ENCODE assay signal across 8 cellular contexts in genomic region chr12:49296836-49297694, GRCh38. TPM values are rescaled to one million over a fixed set of nuclear protein-coding genes. Genes with fewer than 3 reads are reported as not detected.
DNase-seq lines count a peak whose midpoint lies in the region; ATAC-seq and TF ChIP-seq lines count a peak whose summit lies in the region.

No MANE protein-coding gene starts in this region.

- H3K4me1 ChIP-seq in right cardiac atrium (ENCODE audit: control insufficient read depth, insufficient read depth, low read length), result peaks cover 4% of the 10 kb centered on the region

- CTCF ChIA-PET in activated CD8-positive, alpha-beta T cell treated with anti-CD3 and anti-CD28 coated beads for 36 hours (lab: Charles Lee), result interaction anchor here (0.8 to 13.6 kb wide), 27 partner anchors 8 to 287 kb away, joined by 3 to 115 read pairs (median 3); partner anchors contain the start of genes C1QL4, DNAJC22, KCNH3 and TROAP

- intact Hi-C loops in activated CD8-positive, alpha-beta T cell treated with anti-CD3 and anti-CD28 coated beads for 36 hours (cut with micrococcal nuclease), result no loop called here
- intact Hi-C loops in right cardiac atrium (cut with DNase I), result no loop called here

- H3K27me3 Mint-ChIP-seq in activated CD8-positive, alpha-beta T cell treated with anti-CD3 and anti-CD28 coated beads for 36 hours, result peaks cover 56% of the 10 kb centered on the region

- DNase-seq in NCI-H2081 (lab: John Stamatoyannopoulos, UW) (peak; percentile 20 to 54), NCI-H2081 treated with DMSO at 0.1 percent for 48 hours (lab: John Stamatoyannopoulos, UW) (no peak), NCI-H460 (ENCODE audit: extremely low read depth, low read depth) (peak; percentile 65), right cardiac atrium (peak in 1 of 3 donors; percentile 59)
- DNase-seq in activated CD8-positive, alpha-beta T cell treated with anti-CD3 and anti-CD28 coated beads for 36 hours, result peak; percentile 41
- DNase-seq in stimulated activated CD4-positive, alpha-beta T cell treated with anti-CD3 and anti-CD28 coated beads, Interleukin-4, amount 100 ng/mL, for 48 hours (ENCODE audit: low read depth in 2 of 2), result peak; percentile 38 to 40

- H3K4me3 ChIP-seq in right cardiac atrium (ENCODE audit: low read length), result peak overlapping the region; percentile 4

- peak; percentile 60 for ATAC-seq in activated CD8-positive, alpha-beta T cell treated with anti-CD3 and anti-CD28 coated beads for 36 hours
- ATAC-seq in right cardiac atrium (no peak), GM18858 (IDR thresholded peaks at IDR 0.05; ENCODE audit: unreplicated experiment) (no peak), GM21529 (IDR thresholded peaks at IDR 0.05; ENCODE audit: unreplicated experiment) (no peak)

- H3K27ac Mint-ChIP-seq in activated CD8-positive, alpha-beta T cell treated with anti-CD3 and anti-CD28 coated beads for 36 hours, result no peak overlapping the region

- peak overlapping the region; percentile 47 for H3K4me3 Mint-ChIP-seq in activated CD8-positive, alpha-beta T cell treated with anti-CD3 and anti-CD28 coated beads for 36 hours

- H3K36me3 Mint-ChIP-seq in activated CD8-positive, alpha-beta T cell treated with anti-CD3 and anti-CD28 coated beads for 36 hours (ENCODE audit: low read depth), result no peaks in the 10 kb centered on the region

- peak; percentile 66 for TF ChIP-seq CTCF in activated CD8-positive, alpha-beta T cell treated with anti-CD3 and anti-CD28 coated beads for 36 hours (IDR thresholded peaks at IDR 0.05)

- no peaks in the 10 kb centered on the region for H3K9me3 Mint-ChIP-seq in activated CD8-positive, alpha-beta T cell treated with anti-CD3 and anti-CD28 coated beads for 36 hours

- peaks cover 13% of the 10 kb centered on the region for H3K4me1 Mint-ChIP-seq in activated CD8-positive, alpha-beta T cell treated with anti-CD3 and anti-CD28 coated beads for 36 hours (ENCODE audit: low read depth)

- no peak overlapping the region for H3K27ac ChIP-seq in right cardiac atrium (ENCODE audit: low read length)

- no peaks in the 10 kb centered on the region for H3K27me3 ChIP-seq in right cardiac atrium (ENCODE audit: control insufficient read depth, insufficient read depth)

- POLR2A ChIA-PET in activated CD8-positive, alpha-beta T cell treated with anti-CD3 and anti-CD28 coated beads for 36 hours (lab: Charles Lee), result interaction anchor here (0.7 to 1.6 kb wide), 3 partner anchors 8 to 32 kb away, joined by 3 to 4 read pairs (median 3); partner anchors contain the start of gene TUBA1C

- 4% methylated on average over 77 of the region's 77 CpGs for WGBS in right cardiac atrium

- H3K9me3 ChIP-seq in right cardiac atrium (ENCODE audit: control insufficient read depth, low read length), result no peaks in the 10 kb centered on the region

RNA-seq across cellular contexts. Expression of gene PRPH, which starts 2.1 kb away (rescaled TPM):
- total RNA-seq in NCI-H460 (2014; rRNA removed; shearing (Covaris generic)), result 1.7 and 3.4 TPM in 2 replicates
- polyA plus RNA-seq in NCI-H460 (2014; cell fraction: nucleus; rRNA removed), result 0.88 and 10.5 TPM in 2 replicates
- total RNA-seq in activated CD8-positive, alpha-beta T cell treated with anti-CD3 and anti-CD28 coated beads for 36 hours, result not detected
- 1 to 10 TPM in 1 of 4 donors, under 1 TPM in 3; 0.57 to 1.8 (median 0.94) TPM for total RNA-seq in right cardiac atrium
- 2.0 TPM for polyA plus RNA-seq in right cardiac atrium

RNA-seq across cellular contexts. Expression of gene TROAP, which starts 26.0 kb away (rescaled TPM):
- total RNA-seq in NCI-H460 (2014; rRNA removed; shearing (Covaris generic)), result 35.2 and 50.5 TPM in 2 replicates
- 90.7 and 116 TPM in 2 replicates for polyA plus RNA-seq in NCI-H460 (2014; cell fraction: nucleus; rRNA removed)
- 10 to 100 TPM; 46.6 to 52.6 TPM for total RNA-seq in activated CD8-positive, alpha-beta T cell treated with anti-CD3 and anti-CD28 coated beads for 36 hours
- 1 to 10 TPM in 1 of 4 donors, under 1 TPM in 2, not detected in 1; 0.65 to 1.7 (median 0.93) TPM for total RNA-seq in right cardiac atrium
- 0.25 TPM for polyA plus RNA-seq in right cardiac atrium

RNA-seq across cellular contexts. Expression of gene TUBA1C, which starts 32.2 kb away (rescaled TPM):
- 618 and 693 TPM in 2 replicates for total RNA-seq in NCI-H460 (2014; rRNA removed; shearing (Covaris generic))
- 566 and 578 TPM in 2 replicates for polyA plus RNA-seq in NCI-H460 (2014; cell fraction: nucleus; rRNA removed)
- 100 to 1,000 TPM; 237 to 240 TPM for total RNA-seq in activated CD8-positive, alpha-beta T cell treated with anti-CD3 and anti-CD28 coated beads for 36 hours
- 10 to 100 TPM; 34.2 to 71.7 (median 66.7) TPM for total RNA-seq in right cardiac atrium
- polyA plus RNA-seq in right cardiac atrium, result 106 TPM

RNA-seq across cellular contexts. Expression of gene C1QL4, which starts 39.9 kb away (rescaled TPM):
- 0.50 and 0.55 TPM in 2 replicates for total RNA-seq in NCI-H460 (2014; rRNA removed; shearing (Covaris generic))
- polyA plus RNA-seq in NCI-H460 (2014; cell fraction: nucleus; rRNA removed), result 2.8 TPM in 2 replicates
- not detected for total RNA-seq in activated CD8-positive, alpha-beta T cell treated with anti-CD3 and anti-CD28 coated beads for 36 hours
- not detected for total RNA-seq in right cardiac atrium
- polyA plus RNA-seq in right cardiac atrium, result not detected

RNA-seq across cellular contexts. Expression of gene DNAJC22, which starts 49.6 kb away (rescaled TPM):
- total RNA-seq in NCI-H460 (2014; rRNA removed; shearing (Covaris generic)), result 1.7 and 2.2 TPM in 2 replicates
- 5.4 and 5.5 TPM in 2 replicates for polyA plus RNA-seq in NCI-H460 (2014; cell fraction: nucleus; rRNA removed)
- under 1 TPM in 1 of 2 experiments, not detected in 1; 0.14 TPM for total RNA-seq in activated CD8-positive, alpha-beta T cell treated with anti-CD3 and anti-CD28 coated beads for 36 hours
- under 1 TPM; 0.24 to 0.86 (median 0.44) TPM for total RNA-seq in right cardiac atrium
- polyA plus RNA-seq in right cardiac atrium, result 0.09 TPM

Comparison
In these comparisons a context has a peak if more than half of its experiments do, and no peak if none do; other contexts are left out.
1. RNA of gene TROAP, which starts 26.0 kb away (total RNA-seq): 46.6 to 52.6 TPM in activated CD8-positive, alpha-beta T cell treated with anti-CD3 and anti-CD28 coated beads for 36 hours and 35.2 to 50.5 TPM in NCI-H460; 0.65 to 1.7 TPM in right cardiac atrium; every median in the first group is over 10 times any median in the second.